ENCODE assay signal across 10 cellular contexts in genomic region chr12:16606117-16606200, GRCh38. TPM values are rescaled to one million over a fixed set of nuclear protein-coding genes. Genes with fewer than 3 reads are reported as not detected.
DNase-seq lines count a peak whose midpoint lies in the region; ATAC-seq, FAIRE-seq and TF ChIP-seq lines count a peak whose summit lies in the region.
"Had no signal": no experiment of that assay in that cellular context is flagged by ENCODE, and none has a peak within 500 bp of the region (broad histone marks: within the 10 kb centered on the region; RNA-seq: fewer than 3 reads in every experiment).

LMO3 (minus strand) TSS chr12:16606162; CDS start chr12:16600860, 5,302 bp downstream.

- H3K36me3 Mint-ChIP-seq in astrocyte (ENCODE audit: low read depth, unreplicated experiment) = no peaks in the 10 kb centered on the region
- H3K36me3 Mint-ChIP-seq in activated T-cell treated with anti-CD3 and anti-CD28 coated beads, Interleukin-2, amount 50 U/mL, for 4 hours (ENCODE audit: insufficient read depth) = no peaks in the 10 kb centered on the region

- no peak for ATAC-seq in gastrocnemius medialis
- ATAC-seq in activated T-cell treated with anti-CD3 and anti-CD28 coated beads, Interleukin-2, amount 50 U/mL, for 4 hours = no peak

- H3K27me3 ChIP-seq in astrocyte (ENCODE audit: insufficient read depth, low read length) (peaks cover 35% of the 10 kb centered on the region), iPS-20b (ENCODE audit: insufficient read depth, low read length) (peaks cover 72% of the 10 kb centered on the region), gastrocnemius medialis (peaks cover 34 to 41% (median 39%) of the 10 kb centered on the region in 3 donors)

- TF ChIP-seq POLR2A in gastrocnemius medialis (IDR thresholded peaks at IDR 0.05) = no peak

- peak within 1 kb of the TSS; percentile 4 for H3K27ac Mint-ChIP-seq in astrocyte (ENCODE audit: unreplicated experiment)

- no peak for TF ChIP-seq CTCF in GM12875 (IDR thresholded peaks at IDR 0.05; ENCODE audit: borderline replicate concordance, insufficient read depth, low read depth, low read length)
- no peak for TF ChIP-seq CTCF in astrocyte (IDR thresholded peaks at IDR 0.05; ENCODE audit: insufficient read depth, low read depth, low read length)
- TF ChIP-seq CTCF in gastrocnemius medialis (IDR thresholded peaks at IDR 0.05 in 4 of 5, conservative IDR thresholded peaks at IDR 0.05 in 1 of 5) = no peak

- H3K9me3 Mint-ChIP-seq in astrocyte (ENCODE audit: unreplicated experiment) = no peaks in the 10 kb centered on the region
- no peaks in the 10 kb centered on the region for H3K9me3 Mint-ChIP-seq in activated T-cell treated with anti-CD3 and anti-CD28 coated beads, Interleukin-2, amount 50 U/mL, for 4 hours

- peaks cover 36% of the 10 kb centered on the region for H3K27me3 Mint-ChIP-seq in astrocyte (ENCODE audit: low read depth, unreplicated experiment)
- H3K27me3 Mint-ChIP-seq in activated T-cell treated with anti-CD3 and anti-CD28 coated beads, Interleukin-2, amount 50 U/mL, for 4 hours (ENCODE audit: low read depth) = peaks cover 49% of the 10 kb centered on the region

- peak within 1 kb of the TSS; percentile 98 for H3K4me2 ChIP-seq in astrocyte (ENCODE audit: low read length)

- no peak for DNase-seq in astrocyte (ENCODE audit: low read depth)
- no peak for DNase-seq in gastrocnemius medialis
- no peak for DNase-seq in activated T-cell treated with anti-CD3 and anti-CD28 coated beads, Interleukin-2, amount 50 U/mL, for 4 hours
- DNase-seq in NCI-H2227 treated with DMSO at 0.1 percent for 48 hours (lab: John Stamatoyannopoulos, UW) = no peak
- no peak for DNase-seq in GF-D8 (lab: John Stamatoyannopoulos, UW)
- no peak for DNase-seq in HT-29 (ENCODE audit: low spot score)
- DNase-seq: EL had no signal

- no peaks in the 10 kb centered on the region for H4K20me1 ChIP-seq in astrocyte (ENCODE audit: insufficient read depth, low read length)

- H3K4me1 ChIP-seq in astrocyte (ENCODE audit: insufficient read depth, low read length) (peaks cover 5% of the 10 kb centered on the region), iPS-20b (ENCODE audit: insufficient read depth, low read length) (peaks cover 49% of the 10 kb centered on the region), gastrocnemius medialis (peaks cover 0 to 5% of the 10 kb centered on the region in 2 donors)

- H3K27ac ChIP-seq in astrocyte (ENCODE audit: low read depth, low read length) (no peak within 1 kb of the TSS), iPS-20b (ENCODE audit: low read length) (no peak within 1 kb of the TSS), gastrocnemius medialis (no peak within 1 kb of the TSS)
- H3K27ac ChIP-seq: neutrophil had no signal

- H3K9me3 ChIP-seq in astrocyte (ENCODE audit: insufficient read depth, low read depth, low read length) = no peaks in the 10 kb centered on the region
- H3K9me3 ChIP-seq in iPS-20b (ENCODE audit: insufficient read depth, low read depth, low read length) = no peaks in the 10 kb centered on the region
- H3K9me3 ChIP-seq in gastrocnemius medialis = no peaks in the 10 kb centered on the region
- H3K9me3 ChIP-seq: neutrophil had no signal

- H3K4me3 ChIP-seq in GM12875 (ENCODE audit: low read depth, low read length) (peak within 1 kb of the TSS; percentile 31), astrocyte (ENCODE audit: insufficient read depth, low read depth, low read length) (peak within 1 kb of the TSS; percentile 75), iPS-20b (ENCODE audit: low read length) (peak within 1 kb of the TSS; percentile 88), gastrocnemius medialis (peak within 1 kb of the TSS; percentile 37 to 54 (median 42))

- intact Hi-C loops in gastrocnemius medialis (cut with DNase I; ENCODE audit: low total_unique reads) = no loop called here

- H3K4me1 Mint-ChIP-seq in astrocyte (ENCODE audit: low read depth, unreplicated experiment) = peaks cover 12% of the 10 kb centered on the region
- no peaks in the 10 kb centered on the region for H3K4me1 Mint-ChIP-seq in activated T-cell treated with anti-CD3 and anti-CD28 coated beads, Interleukin-2, amount 50 U/mL, for 4 hours (ENCODE audit: low read depth)

- in situ Hi-C loops in gastrocnemius medialis (cut with MboI; ENCODE audit: low sequenced_read_pairs in 4 of 4) = no loop called here

- peak within 1 kb of the TSS; percentile 85 for H3K4me3 Mint-ChIP-seq in astrocyte (ENCODE audit: unreplicated experiment)
- H3K4me3 Mint-ChIP-seq in activated T-cell treated with anti-CD3 and anti-CD28 coated beads, Interleukin-2, amount 50 U/mL, for 4 hours = no peak within 1 kb of the TSS

- H2AFZ ChIP-seq in astrocyte (ENCODE audit: low read depth, low read length) = peak within 1 kb of the TSS; percentile 78

- H3K9ac ChIP-seq in astrocyte (ENCODE audit: low read length) (peak within 1 kb of the TSS; percentile 70), iPS-20b (ENCODE audit: low read depth, low read length) (peak within 1 kb of the TSS; percentile 69; the same call in 1 of the 2 replicates)

- H3K79me2 ChIP-seq in astrocyte (ENCODE audit: insufficient read depth, low read length) = no peaks in the 10 kb centered on the region

- no peak for FAIRE-seq in astrocyte (lab: Jason Lieb, UNC)

- H3K36me3 ChIP-seq in astrocyte (ENCODE audit: insufficient read depth, low read length) (no peaks in the 10 kb centered on the region), iPS-20b (ENCODE audit: insufficient read depth, low read depth, low read length) (no peaks in the 10 kb centered on the region), gastrocnemius medialis (no peaks in the 10 kb centered on the region)
- H3K36me3 ChIP-seq: neutrophil had no signal

RNA-seq across cellular contexts. Expression of gene LMO3, which starts in this region (rescaled TPM):
- total RNA-seq in astrocyte (0.98 and 0.99 TPM in 2 replicates), gastrocnemius medialis (1 to 10 TPM in 3 of 4 donors, under 1 TPM in 1; 0.81 to 4.6 (median 1.5) TPM)
- under 1 TPM in 1 of 3 donors, not detected in 2; 0.20 TPM for total RNA-seq in activated T-cell treated with anti-CD3 and anti-CD28 coated beads, Interleukin-2, amount 50 U/mL, for 4 hours
- not detected in 2 replicates for total RNA-seq in HT-29 (2014; rRNA removed; shearing (Covaris generic))

Comparison
In these comparisons a context has a peak if more than half of its experiments do, and no peak if none do; other contexts are left out.
1. H3K4me3 ChIP-seq: peak in every context shown above with its lines; median percentile 88 in iPS-20b; 75 in astrocyte; 42 in gastrocnemius medialis; 31 in GM12875.